In genomic region chr19:12669272-12670158, GRCh38 we compare ENCODE assay signal across 1 cellular context.
TF ChIP-seq lines count a peak whose summit lies in the region.

No MANE protein-coding gene starts in this region.

TF ChIP-seq in HepG2, 621 proteins besides CTCF, POLR2A, EP300 and RAD21 (continued from another document):
- TF ChIP-seq E2F1 (CRISPR knock-in tag; IDR thresholded peaks at IDR 0.05): 0 out of 2 replicates have a peak, but pooled peaks have one; percentile 41
- TF ChIP-seq ZNF570 (CRISPR knock-in tag; IDR thresholded peaks at IDR 0.05; ENCODE audit: borderline replicate concordance): no peak
- no peak for TF ChIP-seq GTF3A (CRISPR knock-in tag; conservative IDR thresholded peaks at IDR 0.05)
- TF ChIP-seq ZNF280D (CRISPR knock-in tag; IDR thresholded peaks at IDR 0.05): no peak
- peak; percentile 99 for TF ChIP-seq ELF4 (CRISPR knock-in tag; IDR thresholded peaks at IDR 0.05; ENCODE audit: borderline replicate concordance)
- TF ChIP-seq NFE2 (CRISPR knock-in tag; IDR thresholded peaks at IDR 0.05): no peak
- peak; percentile 83 for TF ChIP-seq ZNF687 (CRISPR knock-in tag; IDR thresholded peaks at IDR 0.05)
- TF ChIP-seq ZNF740 (CRISPR knock-in tag; IDR thresholded peaks at IDR 0.05): no peak
- peak; percentile 92 for TF ChIP-seq ZFY (CRISPR knock-in tag; IDR thresholded peaks at IDR 0.05)
- TF ChIP-seq CERS6 (CRISPR knock-in tag; IDR thresholded peaks at IDR 0.05): no peak; the same call in 1 of the 2 replicates
- peak; percentile 18 for TF ChIP-seq ZNF407 (CRISPR knock-in tag; IDR thresholded peaks at IDR 0.05; ENCODE audit: not compliant biosample characterization)
- no peak for TF ChIP-seq ETV5 (CRISPR knock-in tag; IDR thresholded peaks at IDR 0.05; ENCODE audit: borderline replicate concordance)
- peak; percentile 99 for TF ChIP-seq KAT8 (CRISPR knock-in tag; IDR thresholded peaks at IDR 0.05)
- TF ChIP-seq ZNF354B (CRISPR knock-in tag; IDR thresholded peaks at IDR 0.05): no peak
- TF ChIP-seq PRDM15 (CRISPR knock-in tag; IDR thresholded peaks at IDR 0.05): no peak
- TF ChIP-seq ZNF274 (CRISPR knock-in tag; IDR thresholded peaks at IDR 0.05): no peak; the same call in 1 of the 2 replicates
- no peak; the same call in 1 of the 2 replicates for TF ChIP-seq HBP1 (CRISPR knock-in tag; IDR thresholded peaks at IDR 0.05; ENCODE audit: low read depth)
